In the genomic region with DNA sequence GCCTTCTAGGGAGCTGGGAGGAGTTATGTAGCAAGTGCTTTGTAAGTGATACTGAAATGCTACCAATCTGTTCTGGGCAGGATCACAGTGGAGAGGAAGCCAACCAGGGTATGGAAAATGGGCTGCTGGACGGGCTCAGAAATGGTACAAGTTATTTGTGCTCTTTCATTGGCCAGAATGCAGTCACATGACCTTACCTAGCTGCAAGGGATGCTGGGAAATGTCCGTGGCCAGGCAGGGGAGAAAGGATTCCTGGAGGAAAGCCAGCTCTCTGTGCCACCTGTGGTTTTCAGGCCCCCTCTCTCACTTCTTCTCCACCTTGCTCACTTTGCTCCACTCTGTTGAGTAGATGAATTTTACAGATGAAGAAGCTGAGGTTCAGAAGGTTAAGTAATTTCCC, we compare ENCODE assay signal across 24 cellular contexts. TPM values are rescaled to one million over a fixed set of nuclear protein-coding genes. Genes with fewer than 3 reads are reported as not detected.
A peak's percentile ranks its signal among the peaks of the same experiment; 100 is the strongest.
DNase-seq lines count a peak whose midpoint lies in the region; ATAC-seq and TF ChIP-seq lines count a peak whose summit lies in the region.
"Had no signal": no experiment of that assay in that cellular context is flagged by ENCODE, and none has a peak within 500 bp of the region (broad histone marks: within the 10 kb centered on the region; RNA-seq: fewer than 3 reads in every experiment).

No MANE protein-coding gene starts in this region.

- H3K9me3 ChIP-seq in mucosa of rectum (ENCODE audit: control insufficient read depth in 2 of 2, low read length in 2 of 2): no peaks in the 10 kb centered on the region
- H3K9me3 ChIP-seq in aorta (ENCODE audit: control insufficient read depth, low read length): no peaks in the 10 kb centered on the region
- H3K9me3 ChIP-seq: breast epithelium had no signal

- H3K27me3 Mint-ChIP-seq in activated naive CD8-positive, alpha-beta T cell: no peaks in the 10 kb centered on the region
- no peaks in the 10 kb centered on the region for H3K27me3 Mint-ChIP-seq in activated naive CD8-positive, alpha-beta T cell treated with anti-CD3 and anti-CD28 coated beads, Interleukin-2, amount 50 U/mL, for 24 hours
- H3K27me3 Mint-ChIP-seq: CD4-positive, CD25-positive, alpha-beta regulatory T cell had no signal

- H3K36me3 ChIP-seq in mucosa of rectum (ENCODE audit: control insufficient read depth in 2 of 2, insufficient read depth in 2 of 2, low read length in 2 of 2) (peaks cover 12 to 14% of the 10 kb centered on the region in 2 donors), urinary bladder (ENCODE audit: insufficient read depth) (no peaks in the 10 kb centered on the region), aorta (ENCODE audit: control insufficient read depth in 1 of 2, insufficient read depth in 2 of 2, low read length in 1 of 2) (no peaks in the 10 kb centered on the region)
- H3K36me3 ChIP-seq: breast epithelium had no signal

- no peaks in the 10 kb centered on the region for H3K9me3 Mint-ChIP-seq in activated naive CD8-positive, alpha-beta T cell (ENCODE audit: low read depth)
- no peaks in the 10 kb centered on the region for H3K9me3 Mint-ChIP-seq in activated naive CD8-positive, alpha-beta T cell treated with anti-CD3 and anti-CD28 coated beads, Interleukin-2, amount 50 U/mL, for 24 hours
- H3K9me3 Mint-ChIP-seq: activated T-helper 2 cell treated with anti-CD3 and anti-CD28 coated beads, Interferon-gamma antibody, Interleukin-2, Interleukin-4, amounts not matched to agents 10 μg/mL and 5 μg/mL and 100 μg/mL, durations not matched to agents 14 hours and 24 hours and 36 hours; CD4-positive, CD25-positive, alpha-beta regulatory T cell had no signal

- peaks cover 7% of the 10 kb centered on the region for H3K36me3 Mint-ChIP-seq in activated naive CD8-positive, alpha-beta T cell
- peaks cover 22% of the 10 kb centered on the region for H3K36me3 Mint-ChIP-seq in activated naive CD8-positive, alpha-beta T cell treated with anti-CD3 and anti-CD28 coated beads, Interleukin-2, amount 50 U/mL, for 24 hours (ENCODE audit: low read depth)

- DNase-seq in activated naive CD8-positive, alpha-beta T cell treated with anti-CD3 and anti-CD28 coated beads, Interleukin-2, amount 50 U/mL, for 24 hours: no peak
- DNase-seq in NCI-H2107 (lab: John Stamatoyannopoulos, UW) (no peak), NCI-H1436 (lab: John Stamatoyannopoulos, UW) (no peak), aorta (no peak)
- DNase-seq: activated CD4-positive, CD25-positive, alpha-beta regulatory T cell treated with anti-CD3 and anti-CD28 coated beads, Interleukin-2, amount 50 U/mL, for 72 hours; CD4-positive, CD25-positive, alpha-beta regulatory T cell; dermis blood vessel endothelial cell; DMS79; foreskin melanocyte; kidney glomerular epithelial cell; MV-4-11; NCI-H1930; nephron progenitor cell; SHP77; spleen had no signal

- no peak for TF ChIP-seq CTCF in VCaP (conservative IDR thresholded peaks at IDR 0.05)

- no peak overlapping the region for H3K9ac ChIP-seq in mucosa of rectum (ENCODE audit: low read depth in 1 of 2, low read length in 2 of 2)

- peaks cover 42% of the 10 kb centered on the region for H3K4me1 Mint-ChIP-seq in activated naive CD8-positive, alpha-beta T cell (ENCODE audit: low read depth)
- H3K4me1 Mint-ChIP-seq in activated naive CD8-positive, alpha-beta T cell treated with anti-CD3 and anti-CD28 coated beads, Interleukin-2, amount 50 U/mL, for 24 hours: peaks cover 56% of the 10 kb centered on the region

- no peak for ATAC-seq in activated naive CD8-positive, alpha-beta T cell treated with anti-CD3 and anti-CD28 coated beads, Interleukin-2, amount 50 U/mL, for 24 hours
- ATAC-seq in aorta (ENCODE audit: low FRiP score): no peak

- H3K27ac ChIP-seq in VCaP (peak overlapping the region; percentile 87), mucosa of rectum (ENCODE audit: low read depth in 2 of 2, low read length in 2 of 2) (peak overlapping the region; percentile 7 to 48), urinary bladder (ENCODE audit: low read depth) (peak overlapping the region; percentile 24), aorta (ENCODE audit: low read depth in 1 of 2, low read length in 2 of 2) (peak overlapping the region in 1 of 2 donors; percentile 64)
- H3K27ac ChIP-seq: spleen had no signal

- WGBS in urinary bladder: 92% methylated on average over 2 of the region's 2 CpGs
- WGBS in aorta, 2 donors: 67 to 90% methylated on average over 2 of the region's 2 CpGs

- no peaks in the 10 kb centered on the region for H3K27me3 ChIP-seq in mucosa of rectum (ENCODE audit: control insufficient read depth in 2 of 2, insufficient read depth in 2 of 2, low read length in 2 of 2)
- no peaks in the 10 kb centered on the region for H3K27me3 ChIP-seq in aorta (ENCODE audit: control insufficient read depth in 1 of 2, insufficient read depth in 2 of 2, low read length in 1 of 2)
- H3K27me3 ChIP-seq: breast epithelium, spleen had no signal

- no peak overlapping the region for H3K4me3 Mint-ChIP-seq in activated naive CD8-positive, alpha-beta T cell
- no peak overlapping the region for H3K4me3 Mint-ChIP-seq in activated naive CD8-positive, alpha-beta T cell treated with anti-CD3 and anti-CD28 coated beads, Interleukin-2, amount 50 U/mL, for 24 hours
- H3K4me3 Mint-ChIP-seq: nephron progenitor cell had no signal

- H3K4me3 ChIP-seq in mucosa of rectum (ENCODE audit: low read length in 2 of 2): no peak overlapping the region
- H3K4me3 ChIP-seq in urinary bladder (ENCODE audit: low read depth, low read length): no peak overlapping the region
- no peak overlapping the region for H3K4me3 ChIP-seq in aorta (ENCODE audit: low read length in 2 of 2)
- H3K4me3 ChIP-seq: breast epithelium, spleen had no signal

- intact Hi-C loops in aorta (cut with DNase I): no loop called here

- H3K4me1 ChIP-seq in mucosa of rectum (ENCODE audit: control insufficient read depth in 2 of 2, insufficient read depth in 2 of 2, low read length in 2 of 2) (peaks cover 14 to 22% of the 10 kb centered on the region in 2 donors), urinary bladder (ENCODE audit: insufficient read depth) (peaks cover 2% of the 10 kb centered on the region), aorta (ENCODE audit: control insufficient read depth in 1 of 2, insufficient read depth in 2 of 2, low read length in 2 of 2) (peaks cover 3 to 4% of the 10 kb centered on the region in 2 donors)

- peak overlapping the region; percentile 34 for H3K27ac Mint-ChIP-seq in activated naive CD8-positive, alpha-beta T cell
- H3K27ac Mint-ChIP-seq in activated naive CD8-positive, alpha-beta T cell treated with anti-CD3 and anti-CD28 coated beads, Interleukin-2, amount 50 U/mL, for 24 hours: no peak overlapping the region
- H3K27ac Mint-ChIP-seq: progenitor cell of endocrine pancreas had no signal

RNA-seq across cellular contexts. Expression of a gene that starts 4.8 kb away (rescaled TPM):
- total RNA-seq in urinary bladder: 37.2 TPM
- 26.6 TPM for polyA plus RNA-seq in urinary bladder
- 10 to 100 TPM; 40.6 to 56.3 TPM for total RNA-seq in aorta
- 10 to 100 TPM in 1 of 2 donors, 1 to 10 TPM in 1; 9.3 to 12.1 TPM for polyA plus RNA-seq in aorta

RNA-seq across cellular contexts. Expression of a gene that starts 48.5 kb away (rescaled TPM):
- not detected for total RNA-seq in urinary bladder
- polyA plus RNA-seq in urinary bladder: not detected
- not detected for total RNA-seq in aorta
- under 1 TPM in 1 of 2 donors, not detected in 1; 0.10 TPM for polyA plus RNA-seq in aorta
- total RNA-seq: dermis blood vessel endothelial cell, mesenteric fat pad, NCI-H460, progenitor cell of endocrine pancreas had no signal
